Comparison of ENCODE assay signal across 9 cellular contexts in genomic region chr17:17107891-17108680, GRCh38.
DNase-seq lines count a peak whose midpoint lies in the region; TF ChIP-seq lines count a peak whose summit lies in the region.
"Had no signal": no experiment of that assay in that cellular context is flagged by ENCODE, and none has a peak within 500 bp of the region (broad histone marks: within the 10 kb centered on the region; RNA-seq: fewer than 3 reads in every experiment).

No MANE protein-coding gene starts in this region.

- TF ChIP-seq POLR2A in thyroid gland (IDR thresholded peaks at IDR 0.05) = no peak

- 69 to 81% methylated on average over 7 of the region's 7 CpGs for WGBS in thyroid gland, 2 donors

- H3K9ac ChIP-seq in duodenal mucosa (ENCODE audit: low read depth in 1 of 2, low read length in 2 of 2) = peak overlapping the region in 1 of 2 donors; percentile 53
- peak overlapping the region; percentile 3 to 64 for H3K9ac ChIP-seq in mucosa of rectum (ENCODE audit: low read depth in 1 of 2, low read length in 2 of 2)

- H3K36me3 ChIP-seq in duodenal mucosa (ENCODE audit: control insufficient read depth in 1 of 2, insufficient read depth in 2 of 2, low read length in 2 of 2) (peaks cover 3 to 7% of the 10 kb centered on the region in 2 donors), mucosa of rectum (ENCODE audit: control insufficient read depth in 2 of 2, insufficient read depth in 2 of 2, low read length in 2 of 2) (peaks cover 0 to 10% of the 10 kb centered on the region in 2 donors), thyroid gland (no peaks in the 10 kb centered on the region)

- H3K4me1 ChIP-seq in duodenal mucosa (ENCODE audit: control insufficient read depth in 1 of 2, insufficient read depth in 2 of 2, low read length in 2 of 2) = peaks cover 40 to 46% of the 10 kb centered on the region in 2 donors
- peaks cover 38 to 52% of the 10 kb centered on the region in 2 donors for H3K4me1 ChIP-seq in mucosa of rectum (ENCODE audit: control insufficient read depth in 2 of 2, insufficient read depth in 2 of 2, low read length in 2 of 2)
- peaks cover 55 to 81% of the 10 kb centered on the region in 2 donors for H3K4me1 ChIP-seq in thyroid gland

- no peak for TF ChIP-seq CTCF in thyroid gland (IDR thresholded peaks at IDR 0.05)

- intact Hi-C loops in thyroid gland (cut with DNase I) = no loop called here

- H3K9me3 ChIP-seq in duodenal mucosa (ENCODE audit: control insufficient read depth in 1 of 2, low read length in 2 of 2) (no peaks in the 10 kb centered on the region), mucosa of rectum (ENCODE audit: control insufficient read depth in 2 of 2, low read length in 2 of 2) (no peaks in the 10 kb centered on the region), thyroid gland (no peaks in the 10 kb centered on the region)

- peak overlapping the region; percentile 4 for H3K27ac ChIP-seq in duodenal mucosa (ENCODE audit: low read depth, low read length)
- peak overlapping the region; percentile 92 to 93 for H3K27ac ChIP-seq in mucosa of rectum (ENCODE audit: low read depth in 2 of 2, low read length in 2 of 2)
- peak overlapping the region; percentile 35 to 62 (median 59) for H3K27ac ChIP-seq in thyroid gland

- H3K4me3 ChIP-seq in duodenal mucosa (ENCODE audit: low read depth in 1 of 2, low read length in 2 of 2) (no peak overlapping the region), mucosa of rectum (ENCODE audit: low read length in 2 of 2) (no peak overlapping the region), thyroid gland (replicated peaks in 1 of 3) (no peak overlapping the region)

- H3K27me3 ChIP-seq in duodenal mucosa (ENCODE audit: control insufficient read depth in 1 of 2, insufficient read depth in 2 of 2, low read length in 2 of 2) (no peaks in the 10 kb centered on the region), mucosa of rectum (ENCODE audit: control insufficient read depth in 2 of 2, insufficient read depth in 2 of 2, low read length in 2 of 2) (no peaks in the 10 kb centered on the region), thyroid gland (no peaks in the 10 kb centered on the region)

- peak; percentile 20 for DNase-seq in activated CD4-positive, alpha-beta T cell treated with anti-CD3 and anti-CD28 coated beads for 48 hours
- DNase-seq in activated CD4-positive, alpha-beta T cell treated with anti-CD3 and anti-CD28 coated beads for 1 hour = no peak
- DNase-seq in thyroid gland (no peak), NCI-H526 (lab: John Stamatoyannopoulos, UW) (no peak), T-helper 9 cell (no peak), Kasumi-1 (lab: John Stamatoyannopoulos, UW) (no peak)
- DNase-seq: NCI-H1048 had no signal

Comparison
In these comparisons a context has a peak if more than half of its experiments do, and no peak if none do; other contexts are left out.
1. H3K27ac ChIP-seq: peak in every context shown above with its lines; median percentile 92 in mucosa of rectum; 59 in thyroid gland; 4 in duodenal mucosa.